Comparison of ENCODE assay signal across 8 cellular contexts in genomic region chr4:52712991-52713275, GRCh38. TPM values are rescaled to one million over a fixed set of nuclear protein-coding genes. Genes with fewer than 3 reads are reported as not detected.
DNase-seq lines count a peak whose midpoint lies in the region; ATAC-seq and TF ChIP-seq lines count a peak whose summit lies in the region.

No MANE protein-coding gene starts in this region.

- ATAC-seq in heart right ventricle (no peak), Right ventricle myocardium superior (ENCODE audit: poor library complexity) (no peak)

- H3K27me3 ChIP-seq in heart right ventricle (no peaks in the 10 kb centered on the region), breast epithelium (no peaks in the 10 kb centered on the region), uterus (no peaks in the 10 kb centered on the region)

- TF ChIP-seq CTCF in heart right ventricle (IDR thresholded peaks at IDR 0.05) (no peak), breast epithelium (IDR thresholded peaks at IDR 0.05) (no peak), mesothelial cell of epicardium (IDR thresholded peaks at IDR 0.05; ENCODE audit: unreplicated experiment) (no peak), uterus (IDR thresholded peaks at IDR 0.05) (no peak)

- H3K36me3 Mint-ChIP-seq in mesothelial cell of epicardium: peaks cover 8% of the 10 kb centered on the region

- peaks cover 0 to 45% (median 6%) of the 10 kb centered on the region in 9 donors for H3K36me3 ChIP-seq in heart right ventricle
- H3K36me3 ChIP-seq in breast epithelium: no peaks in the 10 kb centered on the region
- H3K36me3 ChIP-seq in uterus: no peaks in the 10 kb centered on the region

- 1 to 2% methylated on average over 10 of the region's 10 CpGs for WGBS in heart right ventricle, 2 donors

- DNase-seq in heart right ventricle (no peak), Right ventricle myocardium superior (no peak), breast epithelium (ENCODE audit: low spot score in 2 of 2) (no peak), mesothelial cell of epicardium (ENCODE audit: low spot score in 2 of 2, unreplicated experiment in 2 of 2) (no peak), uterus (no peak), NCI-H526 (lab: John Stamatoyannopoulos, UW) (no peak), DMS53 (lab: John Stamatoyannopoulos, UW) (no peak), NOMO-1 (lab: John Stamatoyannopoulos, UW; ENCODE audit: unreplicated experiment in 2 of 2) (no peak)

- H3K27me3 Mint-ChIP-seq in mesothelial cell of epicardium (ENCODE audit: low read depth): peaks cover 15% of the 10 kb centered on the region

- peak overlapping the region; percentile 90 for H3K27ac Mint-ChIP-seq in mesothelial cell of epicardium

- H3K4me3 Mint-ChIP-seq in mesothelial cell of epicardium: peak overlapping the region; percentile 84

- H3K4me1 ChIP-seq in heart right ventricle: peaks cover 0 to 41% (median 29%) of the 10 kb centered on the region in 9 donors
- H3K4me1 ChIP-seq in breast epithelium: peaks cover 0 to 18% of the 10 kb centered on the region in 2 donors
- H3K4me1 ChIP-seq in uterus: peaks cover 10 to 16% of the 10 kb centered on the region in 2 donors

- H3K27ac ChIP-seq in heart right ventricle: peak overlapping the region; percentile 91 to 100 (median 96)
- peak overlapping the region; percentile 95 to 97 for H3K27ac ChIP-seq in breast epithelium
- peak overlapping the region; percentile 84 to 92 for H3K27ac ChIP-seq in uterus

- H3K4me3 ChIP-seq in heart right ventricle (peak overlapping the region; percentile 77 to 97 (median 88)), breast epithelium (peak overlapping the region; percentile 81 to 98 (median 93)), uterus (peak overlapping the region; percentile 49 to 82)

- H3K9me3 ChIP-seq in heart right ventricle (no peaks in the 10 kb centered on the region), breast epithelium (no peaks in the 10 kb centered on the region), uterus (no peaks in the 10 kb centered on the region)

- intact Hi-C loops in heart right ventricle (cut with DNase I) (loop anchor here in 8 of 10 donors (1.0 to 10.0 kb wide), 12 partner anchors 9 to 272 kb away; partner anchors contain the start of genes RASL11B (in 5 of the 8) and USP46 (in 4 of the 8)), Right ventricle myocardium superior (cut with DNase I) (loop anchor here (5.0 kb wide), 1 partner anchor 56 kb away; the partner anchor contains the start of gene USP46), breast epithelium (cut with DNase I; ENCODE audit: low total_unique reads) (loop anchor here (10.0 kb wide), 1 partner anchor 1952 kb away; no protein-coding TSS in a partner anchor), uterus (cut with DNase I; ENCODE audit: low total_unique reads) (no loop called here)

- peaks cover 30% of the 10 kb centered on the region for H3K4me1 Mint-ChIP-seq in mesothelial cell of epicardium

- H3K9me3 Mint-ChIP-seq in mesothelial cell of epicardium: no peaks in the 10 kb centered on the region

- TF ChIP-seq POLR2A in breast epithelium (IDR thresholded peaks at IDR 0.05): no peak
- TF ChIP-seq POLR2A in uterus (IDR thresholded peaks at IDR 0.05): no peak

RNA-seq across cellular contexts. Expression of gene ERVMER34-1, which starts 38.3 kb away (rescaled TPM):
- 10 to 100 TPM in 1 of 10 donors, 1 to 10 TPM in 9; 1.5 to 10.2 (median 4.1) TPM for total RNA-seq in heart right ventricle
- polyA plus RNA-seq in heart right ventricle: 1 to 10 TPM; 1.3 to 2.6 TPM
- total RNA-seq in Right ventricle myocardium superior: 4.5 TPM
- total RNA-seq in breast epithelium: 1 to 10 TPM in 2 of 3 donors, not detected in 1; 1.6 to 2.8 TPM
- 3.6 to 3.7 TPM (median 3.6 TPM) in 3 replicates for total RNA-seq in mesothelial cell of epicardium
- total RNA-seq in uterus: 1 to 10 TPM in 2 of 4 donors, under 1 TPM in 1, not detected in 1; 0.26 to 3.0 (median 1.2) TPM

RNA-seq across cellular contexts. Expression of gene USP46, which starts 53.8 kb away (rescaled TPM):
- total RNA-seq in heart right ventricle: 100 to 1,000 TPM in 1 of 10 donors, 10 to 100 TPM in 9; 46.8 to 113 (median 74.8) TPM
- polyA plus RNA-seq in heart right ventricle: 10 to 100 TPM in 1 of 2 donors, 1 to 10 TPM in 1; 4.8 to 10.9 TPM
- total RNA-seq in Right ventricle myocardium superior: 55.3 TPM
- total RNA-seq in breast epithelium: 10 to 100 TPM in 2 of 3 donors, 1 to 10 TPM in 1; 8.0 to 16.8 (median 14.1) TPM
- 39.2 to 43.1 TPM (median 40.8 TPM) in 3 replicates for total RNA-seq in mesothelial cell of epicardium
- total RNA-seq in uterus: 10 to 100 TPM in 2 of 4 donors, 1 to 10 TPM in 1, under 1 TPM in 1; 0.51 to 33.5 (median 16.5) TPM
